Comparison of ENCODE assay signal across 8 cellular contexts in the genomic region with DNA sequence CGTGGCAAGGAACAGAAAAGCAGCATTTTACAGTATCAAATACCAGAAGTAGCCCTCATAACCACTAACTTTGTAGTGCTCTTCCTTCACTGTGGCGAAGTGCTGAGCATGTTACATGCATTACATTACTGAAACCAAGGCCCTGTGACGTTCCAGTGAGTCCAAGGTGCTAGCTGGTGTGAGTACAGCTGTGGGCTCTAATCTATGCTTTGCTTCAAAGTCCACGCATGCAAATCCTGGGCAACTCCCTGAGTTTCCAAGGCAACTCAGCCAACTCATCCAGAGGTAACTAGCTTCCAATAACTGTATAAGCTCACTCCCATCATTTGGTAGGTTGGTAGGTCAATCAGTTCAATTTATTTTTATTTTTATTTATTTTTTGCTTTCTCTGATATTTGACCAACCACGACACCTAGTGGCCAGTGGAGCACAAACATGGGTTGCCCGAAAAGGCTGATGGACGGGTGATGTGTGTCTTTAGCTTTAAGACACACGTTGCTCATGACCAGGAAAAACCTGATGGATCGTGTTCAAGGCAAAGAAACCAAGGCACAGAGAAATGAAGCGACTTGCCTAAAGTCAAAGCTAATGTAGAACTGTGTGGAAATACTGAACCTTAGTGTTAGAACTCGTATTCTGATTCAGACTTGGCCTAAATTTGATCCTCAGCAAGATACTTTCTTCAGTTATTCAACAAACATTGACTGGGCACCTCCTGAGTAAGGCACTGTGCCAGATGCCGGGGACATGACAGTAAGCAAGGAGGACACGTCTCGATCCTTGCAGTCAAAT.
DNase-seq lines count a peak whose midpoint lies in the region; ATAC-seq and TF ChIP-seq lines count a peak whose summit lies in the region.

No MANE protein-coding gene starts in this region.

- H3K4me3 ChIP-seq in GM06990 (replicated peaks; ENCODE audit: low read depth, low read length) (no peak overlapping the region), RWPE2 (ENCODE audit: severe bottlenecking) (no peak overlapping the region)

- H3K36me3 ChIP-seq in GM06990 (ENCODE audit: control insufficient read depth, insufficient read depth, low read length) (no peaks in the 10 kb centered on the region), RWPE2 (ENCODE audit: low read depth) (no peaks in the 10 kb centered on the region)

- TF ChIP-seq EP300 in Ishikawa (IDR thresholded peaks at IDR 0.05; ENCODE audit: borderline replicate concordance): no peak

- no peaks in the 10 kb centered on the region for H3K27me3 ChIP-seq in GM06990 (replicated peaks; ENCODE audit: control insufficient read depth, insufficient read depth, low read length)
- no peaks in the 10 kb centered on the region for H3K27me3 ChIP-seq in RWPE2 (ENCODE audit: insufficient read depth, poor library complexity, severe bottlenecking)

- H3K9me3 ChIP-seq in RWPE2 (ENCODE audit: severe bottlenecking): no peaks in the 10 kb centered on the region

- TF ChIP-seq CTCF in GM06990 (IDR thresholded peaks at IDR 0.05; ENCODE audit: insufficient read depth, low read length, poor library complexity, severe bottlenecking): peak; percentile 80
- peak; percentile 96 for TF ChIP-seq CTCF in RWPE2 (IDR thresholded peaks at IDR 0.05; ENCODE audit: poor library complexity, severe bottlenecking)

- TF ChIP-seq RAD21 in Ishikawa (IDR thresholded peaks at IDR 0.05; ENCODE audit: low read depth): peak; percentile 84

- intact Hi-C loops in posterior cingulate gyrus (cut with DNase I): loop anchor here (1.0 to 10.0 kb wide), 4 partner anchors 75 to 585 kb away; a partner anchor contains a TSS

- peak overlapping the region; percentile 55 for H3K27ac ChIP-seq in RWPE2 (ENCODE audit: poor library complexity, severe bottlenecking)

- DNase-seq in GM06990 (ENCODE audit: extremely low read depth, insufficient read length) (peak; percentile 56), RWPE2 (ENCODE audit: low spot score) (no peak), glomerular visceral epithelial cell (ENCODE audit: extremely low spot score) (peak; percentile 83), posterior cingulate gyrus (peak in 7 of 10 donors; percentile 40 to 85 (median 55)), middle frontal gyrus (ENCODE audit: extremely low spot score, low spot score) (no peak)
- DNase-seq in activated naive CD4-positive, alpha-beta T cell treated with Interleukin-2 at 50 U/mL for 16 hours: peak; percentile 60

- H3K4me1 ChIP-seq in RWPE2 (ENCODE audit: insufficient read depth, poor library complexity, severe bottlenecking): peaks cover 18% of the 10 kb centered on the region

- peak; percentile 99 for ATAC-seq in GM21737 (IDR thresholded peaks at IDR 0.05; ENCODE audit: unreplicated experiment)
- ATAC-seq in RWPE2 (ENCODE audit: low read depth): peak; percentile 81

TF ChIP-seq in Ishikawa, 13 proteins besides CTCF, POLR2A, EP300 and RAD21:
- TF ChIP-seq, protein P1, sequence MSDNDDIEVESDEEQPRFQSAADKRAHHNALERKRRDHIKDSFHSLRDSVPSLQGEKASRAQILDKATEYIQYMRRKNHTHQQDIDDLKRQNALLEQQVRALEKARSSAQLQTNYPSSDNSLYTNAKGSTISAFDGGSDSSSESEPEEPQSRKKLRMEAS (IDR thresholded peaks at IDR 0.05): no peak
- TF ChIP-seq TCF12 (IDR thresholded peaks at IDR 0.05; ENCODE audit: low read depth) (no peak), TAF1 (IDR thresholded peaks at IDR 0.05; ENCODE audit: low read depth) (no peak), NFIC (IDR thresholded peaks at IDR 0.05) (no peak), CREB1 (IDR thresholded peaks at IDR 0.05; ENCODE audit: low read depth) (no peak), TEAD4 (IDR thresholded peaks at IDR 0.05) (no peak), FOXM1 (IDR thresholded peaks at IDR 0.05; ENCODE audit: borderline replicate concordance, low read depth) (no peak), EGR1 (IDR thresholded peaks at IDR 0.05) (no peak), YY1 (IDR thresholded peaks at IDR 0.05; ENCODE audit: low read depth) (no peak), CEBPB (IDR thresholded peaks at IDR 0.05) (no peak), ZBTB7A (IDR thresholded peaks at IDR 0.05; ENCODE audit: low read depth) (no peak)
- TF ChIP-seq, protein P2, sequence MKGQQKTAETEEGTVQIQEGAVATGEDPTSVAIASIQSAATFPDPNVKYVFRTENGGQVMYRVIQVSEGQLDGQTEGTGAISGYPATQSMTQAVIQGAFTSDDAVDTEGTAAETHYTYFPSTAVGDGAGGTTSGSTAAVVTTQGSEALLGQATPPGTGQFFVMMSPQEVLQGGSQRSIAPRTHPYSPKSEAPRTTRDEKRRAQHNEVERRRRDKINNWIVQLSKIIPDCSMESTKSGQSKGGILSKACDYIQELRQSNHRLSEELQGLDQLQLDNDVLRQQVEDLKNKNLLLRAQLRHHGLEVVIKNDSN (IDR thresholded peaks at IDR 0.05): no peak
- TF ChIP-seq, protein P3, sequence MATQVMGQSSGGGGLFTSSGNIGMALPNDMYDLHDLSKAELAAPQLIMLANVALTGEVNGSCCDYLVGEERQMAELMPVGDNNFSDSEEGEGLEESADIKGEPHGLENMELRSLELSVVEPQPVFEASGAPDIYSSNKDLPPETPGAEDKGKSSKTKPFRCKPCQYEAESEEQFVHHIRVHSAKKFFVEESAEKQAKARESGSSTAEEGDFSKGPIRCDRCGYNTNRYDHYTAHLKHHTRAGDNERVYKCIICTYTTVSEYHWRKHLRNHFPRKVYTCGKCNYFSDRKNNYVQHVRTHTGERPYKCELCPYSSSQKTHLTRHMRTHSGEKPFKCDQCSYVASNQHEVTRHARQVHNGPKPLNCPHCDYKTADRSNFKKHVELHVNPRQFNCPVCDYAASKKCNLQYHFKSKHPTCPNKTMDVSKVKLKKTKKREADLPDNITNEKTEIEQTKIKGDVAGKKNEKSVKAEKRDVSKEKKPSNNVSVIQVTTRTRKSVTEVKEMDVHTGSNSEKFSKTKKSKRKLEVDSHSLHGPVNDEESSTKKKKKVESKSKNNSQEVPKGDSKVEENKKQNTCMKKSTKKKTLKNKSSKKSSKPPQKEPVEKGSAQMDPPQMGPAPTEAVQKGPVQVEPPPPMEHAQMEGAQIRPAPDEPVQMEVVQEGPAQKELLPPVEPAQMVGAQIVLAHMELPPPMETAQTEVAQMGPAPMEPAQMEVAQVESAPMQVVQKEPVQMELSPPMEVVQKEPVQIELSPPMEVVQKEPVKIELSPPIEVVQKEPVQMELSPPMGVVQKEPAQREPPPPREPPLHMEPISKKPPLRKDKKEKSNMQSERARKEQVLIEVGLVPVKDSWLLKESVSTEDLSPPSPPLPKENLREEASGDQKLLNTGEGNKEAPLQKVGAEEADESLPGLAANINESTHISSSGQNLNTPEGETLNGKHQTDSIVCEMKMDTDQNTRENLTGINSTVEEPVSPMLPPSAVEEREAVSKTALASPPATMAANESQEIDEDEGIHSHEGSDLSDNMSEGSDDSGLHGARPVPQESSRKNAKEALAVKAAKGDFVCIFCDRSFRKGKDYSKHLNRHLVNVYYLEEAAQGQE (IDR thresholded peaks at IDR 0.05; ENCODE audit: low read depth): no peak
TF ChIP-seq in Ishikawa: peak in this region for 0.

Comparison
In these comparisons a context has a peak if more than half of its experiments do, and no peak if none do; other contexts are left out.
1. DNase-seq: peak in GM06990 (single experiment), activated naive CD4-positive, alpha-beta T cell treated with Interleukin-2 at 50 U/mL for 16 hours (single experiment), glomerular visceral epithelial cell (single experiment) and posterior cingulate gyrus (7 of 10); none in RWPE2 (single experiment) and middle frontal gyrus (single experiment).